Comparison of ENCODE assay signal across 8 cellular contexts in the genomic region with DNA sequence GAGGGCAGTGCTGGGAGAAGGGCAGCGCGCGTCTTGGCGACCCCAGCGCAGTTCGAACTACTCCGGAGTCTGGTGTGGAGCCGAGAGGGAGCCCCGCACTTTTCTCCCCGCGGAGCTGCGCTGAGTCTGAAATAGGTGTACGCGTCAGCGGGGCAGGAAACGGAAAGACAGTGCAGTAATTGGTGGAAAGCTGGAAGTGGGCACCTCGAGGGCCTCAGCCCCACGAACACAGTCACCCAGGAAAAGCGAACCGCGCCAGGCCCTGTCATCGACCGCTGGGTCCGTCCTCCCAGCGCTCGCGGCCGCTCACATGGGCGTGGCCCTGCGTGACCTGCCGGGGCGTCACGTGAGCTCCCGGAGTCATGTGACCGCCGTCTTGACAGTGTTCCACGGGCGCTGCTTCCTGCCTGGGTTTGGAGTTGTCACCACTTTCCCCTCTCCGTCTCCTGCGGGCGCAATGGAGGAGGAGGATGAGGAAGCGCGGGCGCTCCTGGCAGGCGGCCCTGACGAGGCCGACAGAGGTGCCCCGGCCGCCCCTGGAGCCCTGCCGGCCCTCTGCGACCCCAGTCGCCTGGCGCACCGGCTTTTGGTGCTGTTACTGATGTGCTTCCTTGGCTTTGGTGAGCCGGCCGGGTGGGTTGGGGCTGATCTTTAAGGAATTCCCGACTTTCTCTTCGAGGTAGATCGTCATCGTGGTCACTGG. TPM values are rescaled to one million over a fixed set of nuclear protein-coding genes. Genes with fewer than 3 reads are reported as not detected.
DNase-seq lines count a peak whose midpoint lies in the region; ATAC-seq, FAIRE-seq and TF ChIP-seq lines count a peak whose summit lies in the region.

A gene with protein sequence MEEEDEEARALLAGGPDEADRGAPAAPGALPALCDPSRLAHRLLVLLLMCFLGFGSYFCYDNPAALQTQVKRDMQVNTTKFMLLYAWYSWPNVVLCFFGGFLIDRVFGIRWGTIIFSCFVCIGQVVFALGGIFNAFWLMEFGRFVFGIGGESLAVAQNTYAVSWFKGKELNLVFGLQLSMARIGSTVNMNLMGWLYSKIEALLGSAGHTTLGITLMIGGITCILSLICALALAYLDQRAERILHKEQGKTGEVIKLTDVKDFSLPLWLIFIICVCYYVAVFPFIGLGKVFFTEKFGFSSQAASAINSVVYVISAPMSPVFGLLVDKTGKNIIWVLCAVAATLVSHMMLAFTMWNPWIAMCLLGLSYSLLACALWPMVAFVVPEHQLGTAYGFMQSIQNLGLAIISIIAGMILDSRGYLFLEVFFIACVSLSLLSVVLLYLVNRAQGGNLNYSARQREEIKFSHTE (plus strand): TSS at position 359 of the 703 bp plus-strand sequence. CDS start 99 bp downstream, at position 458.

- no peaks in the 10 kb centered on the region for H3K27me3 ChIP-seq in OCI-LY3 (ENCODE audit: low read depth, low read length)

- H3K36me3 ChIP-seq in OCI-LY3 (replicated peaks; ENCODE audit: low read depth, low read length), result peaks cover 2% of the 10 kb centered on the region

- peak within 1 kb of the TSS; percentile 81 for H3K4me2 ChIP-seq in OCI-LY3 (ENCODE audit: low read length)

- H3K4me1 Mint-ChIP-seq in endothelial cell (ENCODE audit: unreplicated experiment) (peaks cover 9% of the 10 kb centered on the region), mesothelial cell of epicardium (peaks cover 33% of the 10 kb centered on the region)

- no peaks in the 10 kb centered on the region for H3K36me3 Mint-ChIP-seq in endothelial cell (ENCODE audit: low read depth, unreplicated experiment)
- no peaks in the 10 kb centered on the region for H3K36me3 Mint-ChIP-seq in mesothelial cell of epicardium

- peak within 1 kb of the TSS; percentile 22 for H3K27ac Mint-ChIP-seq in endothelial cell (ENCODE audit: unreplicated experiment)
- peak within 1 kb of the TSS; percentile 91 for H3K27ac Mint-ChIP-seq in mesothelial cell of epicardium

- H2AFZ ChIP-seq in OCI-LY3 (ENCODE audit: low read depth, low read length), result peak within 1 kb of the TSS; percentile 76

- H3K4me3 Mint-ChIP-seq in endothelial cell (ENCODE audit: unreplicated experiment), result peak within 1 kb of the TSS; percentile 91
- H3K4me3 Mint-ChIP-seq in mesothelial cell of epicardium, result peak within 1 kb of the TSS; percentile 86

- H3K9me3 Mint-ChIP-seq in endothelial cell (ENCODE audit: unreplicated experiment) (no peaks in the 10 kb centered on the region), mesothelial cell of epicardium (no peaks in the 10 kb centered on the region)

- peaks cover 14% of the 10 kb centered on the region for H3K4me1 ChIP-seq in OCI-LY3 (ENCODE audit: low read length)

- peaks cover 14% of the 10 kb centered on the region for H3K79me2 ChIP-seq in OCI-LY3 (ENCODE audit: low read length)

- DNase-seq in D721Med (ENCODE audit: insufficient read length, low spot score), result peak; percentile 77
- DNase-seq in HuH-7.5 (ENCODE audit: low spot score), result peak; percentile 70
- DNase-seq in activated CD8-positive, alpha-beta memory T cell treated with anti-CD3 and anti-CD28 coated beads, Interleukin-2, amount 50 U/mL, for 48 hours, result peak; percentile 92
- DNase-seq in endothelial cell (ENCODE audit: low spot score), result peak; percentile 81
- DNase-seq in mesothelial cell of epicardium (ENCODE audit: low spot score in 2 of 2, unreplicated experiment in 2 of 2), result peak; percentile 80 to 88
- DNase-seq in stimulated activated CD8-positive, alpha-beta memory T cell treated with anti-CD3 and anti-CD28 coated beads, Interleukin-15, amount 100 ng/mL, for 48 hours (ENCODE audit: low read depth in 2 of 2), result peak; percentile 87 to 89

- peak; percentile 99 for ATAC-seq in GM21526 (IDR thresholded peaks at IDR 0.05; ENCODE audit: low FRiP score, unreplicated experiment)

- no peak for FAIRE-seq in D721Med (lab: Jason Lieb, UNC)

- peak within 1 kb of the TSS; percentile 49 for H3K9ac ChIP-seq in OCI-LY3 (ENCODE audit: low read length)

- H4K20me1 ChIP-seq in OCI-LY3 (ENCODE audit: insufficient read depth, low read length), result no peaks in the 10 kb centered on the region

- TF ChIP-seq CTCF in D721Med (IDR thresholded peaks at IDR 0.05; ENCODE audit: insufficient read depth, missing control alignments), result no peak
- no peak for TF ChIP-seq CTCF in OCI-LY3 (IDR thresholded peaks at IDR 0.05; ENCODE audit: low read depth, low read length)
- no peak for TF ChIP-seq CTCF in endothelial cell (IDR thresholded peaks at IDR 0.05; ENCODE audit: unreplicated experiment)
- TF ChIP-seq CTCF in mesothelial cell of epicardium (IDR thresholded peaks at IDR 0.05; ENCODE audit: unreplicated experiment), result no peak

- H3K4me3 ChIP-seq in OCI-LY3 (ENCODE audit: low read length), result peak within 1 kb of the TSS; percentile 92

- H3K27me3 Mint-ChIP-seq in endothelial cell (ENCODE audit: unreplicated experiment) (peaks cover 4% of the 10 kb centered on the region), mesothelial cell of epicardium (ENCODE audit: low read depth) (peaks cover 18% of the 10 kb centered on the region)

- H3K9me3 ChIP-seq in OCI-LY3 (ENCODE audit: insufficient read depth, low read length), result no peaks in the 10 kb centered on the region

- H3K27ac ChIP-seq in OCI-LY3 (ENCODE audit: low read length), result no peak within 1 kb of the TSS

RNA-seq across cellular contexts. Expression of the gene that starts here (rescaled TPM):
- 24.8 TPM for total RNA-seq in endothelial cell (ENCODE audit: unreplicated experiment)
- 30.9 to 32.2 TPM (median 31.5 TPM) in 3 replicates for total RNA-seq in mesothelial cell of epicardium
